9 cellular contexts compared by ENCODE assay signal in the genomic region with DNA sequence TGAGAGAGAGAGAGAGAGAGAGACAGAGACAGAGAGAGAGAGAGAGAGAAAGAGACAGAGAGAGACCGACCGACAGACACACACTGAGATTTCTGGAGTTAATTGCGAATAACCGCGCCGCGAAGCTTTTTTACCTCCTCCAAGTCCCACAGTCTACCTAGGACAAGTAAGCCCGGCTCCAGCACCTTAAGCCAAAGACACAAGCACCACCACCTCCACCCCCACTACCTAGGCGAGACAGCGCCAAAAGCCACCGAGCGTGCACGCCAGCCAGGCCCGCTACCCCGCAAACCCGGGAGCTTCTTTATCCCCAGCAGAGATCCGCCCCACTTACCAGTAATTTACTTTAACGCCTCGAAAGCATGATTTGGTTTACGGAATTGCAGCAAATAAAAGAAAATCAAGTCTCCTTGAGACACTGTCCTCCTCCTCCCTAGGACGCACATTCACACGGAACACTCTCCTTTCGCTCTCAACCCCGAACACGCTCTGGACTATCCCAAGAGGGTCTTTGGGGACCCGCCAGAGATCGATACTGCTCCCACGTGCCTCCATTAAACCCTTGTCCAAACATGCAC.
DNase-seq lines count a peak whose midpoint lies in the region; ATAC-seq, FAIRE-seq and TF ChIP-seq lines count a peak whose summit lies in the region.
"Had no signal": no experiment of that assay in that cellular context is flagged by ENCODE, and none has a peak within 500 bp of the region (broad histone marks: within the 10 kb centered on the region; RNA-seq: fewer than 3 reads in every experiment).

No MANE protein-coding gene starts in this region.

- FAIRE-seq in A549 (lab: Jason Lieb, UNC), result no peak

- peak in 1 of 2 experiments; percentile 48 for DNase-seq in A549 (ENCODE audit: low read depth in 1 of 2, low spot score in 1 of 2)
- peak; percentile 21 for DNase-seq in activated T-cell treated with anti-CD3 and anti-CD28 coated beads for 4 hours
- no peak for DNase-seq in foreskin keratinocyte
- DNase-seq in NCI-H1048 (lab: John Stamatoyannopoulos, UW), result no peak
- DNase-seq in pons (ENCODE audit: low spot score), result no peak

- H3K4me2 ChIP-seq in A549, result peak overlapping the region; percentile 66

- peaks cover 42% of the 10 kb centered on the region for H3K36me3 ChIP-seq in HUES6 (ENCODE audit: control insufficient read depth, insufficient read depth, low read length)
- no peaks in the 10 kb centered on the region for H3K36me3 ChIP-seq in rectal smooth muscle tissue (ENCODE audit: control insufficient read depth, insufficient read depth, low read length)

- H3K4me1 ChIP-seq in A549 (peaks cover 42% of the 10 kb centered on the region), HUES6 (ENCODE audit: control insufficient read depth, insufficient read depth, low read length) (peaks cover 40% of the 10 kb centered on the region), foreskin keratinocyte (peaks cover 34% of the 10 kb centered on the region), rectal smooth muscle tissue (ENCODE audit: control insufficient read depth, insufficient read depth, low read length) (no peaks in the 10 kb centered on the region)
- H3K4me1 ChIP-seq: body of pancreas had no signal

- H3K9me3 ChIP-seq in A549 (no peaks in the 10 kb centered on the region), HUES6 (ENCODE audit: control insufficient read depth, insufficient read depth, low read depth, low read length) (no peaks in the 10 kb centered on the region)
- H3K9me3 ChIP-seq: body of pancreas had no signal

- TF ChIP-seq POLR2A in A549 (IDR thresholded peaks at IDR 0.05; ENCODE audit: low read length), result no peak

- TF ChIP-seq CTCF in A549 (IDR thresholded peaks at IDR 0.05) (no peak), foreskin keratinocyte (conservative IDR thresholded peaks at IDR 0.05) (no peak)

- WGBS in A549 (ENCODE audit: missing lambda C conversion rate), result 4% methylated on average over 28 of the region's 28 CpGs

- peak overlapping the region; percentile 88 for H3K9ac ChIP-seq in HUES6 (ENCODE audit: low read length)
- H3K9ac ChIP-seq in rectal smooth muscle tissue (ENCODE audit: low read length), result no peak overlapping the region

- ATAC-seq in A549, result peak; percentile 42 to 53; a peak in 5 of 6 replicates
- no peak for ATAC-seq in foreskin keratinocyte
- no peak for ATAC-seq in HG03460 (IDR thresholded peaks at IDR 0.05; ENCODE audit: unreplicated experiment)

- H3K27ac ChIP-seq in A549, result peak overlapping the region; percentile 96 to 99
- peak overlapping the region; percentile 83 for H3K27ac ChIP-seq in HUES6 (ENCODE audit: low read depth, low read length)
- peak overlapping the region; percentile 95 for H3K27ac ChIP-seq in foreskin keratinocyte
- H3K27ac ChIP-seq in rectal smooth muscle tissue (ENCODE audit: low read depth, low read length), result no peak overlapping the region
- H3K27ac ChIP-seq: body of pancreas had no signal

- H3K4me3 ChIP-seq in A549 (peak overlapping the region; percentile 99), HUES6 (ENCODE audit: low read depth, low read length) (peak overlapping the region; percentile 77), rectal smooth muscle tissue (ENCODE audit: low read length) (peak overlapping the region; percentile 66)

- TF ChIP-seq EP300 in A549 (IDR thresholded peaks at IDR 0.05), result no peak

- H3K27me3 ChIP-seq in HUES6 (ENCODE audit: control insufficient read depth, insufficient read depth, low read length) (no peaks in the 10 kb centered on the region), foreskin keratinocyte (no peaks in the 10 kb centered on the region), rectal smooth muscle tissue (ENCODE audit: control insufficient read depth, insufficient read depth, low read length) (peaks cover 2% of the 10 kb centered on the region)
- H3K27me3 ChIP-seq: body of pancreas had no signal

- POLR2A ChIA-PET in A549 (lab: Yijun Ruan, JAX), result interaction anchor here (0.6 to 2.6 kb wide), 8 partner anchors 81 to 526 kb away, joined by 3 to 15 read pairs (median 5); no protein-coding TSS in a partner anchor

- CTCF ChIA-PET in A549 (lab: Yijun Ruan, JAX), result interaction anchor here (0.7 to 1.3 kb wide), 6 partner anchors 48 to 525 kb away, joined by 3 to 7 read pairs (median 4); no protein-coding TSS in a partner anchor

- TF ChIP-seq RAD21 in A549 (conservative IDR thresholded peaks at IDR 0.05 in 1 of 2, IDR thresholded peaks at IDR 0.05 in 1 of 2), result no peak

TF ChIP-seq in A549, 52 proteins besides CTCF, POLR2A, EP300 and RAD21:
- TF ChIP-seq GATA3 (IDR thresholded peaks at IDR 0.05; ENCODE audit: borderline replicate concordance), result peak; percentile 31; the same call in 1 of the 2 replicates
- TF ChIP-seq, protein P1, sequence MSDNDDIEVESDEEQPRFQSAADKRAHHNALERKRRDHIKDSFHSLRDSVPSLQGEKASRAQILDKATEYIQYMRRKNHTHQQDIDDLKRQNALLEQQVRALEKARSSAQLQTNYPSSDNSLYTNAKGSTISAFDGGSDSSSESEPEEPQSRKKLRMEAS (IDR thresholded peaks at IDR 0.05), result peak; percentile 51
- no peak for TF ChIP-seq HDAC2 (IDR thresholded peaks at IDR 0.05)

Comparison
In these comparisons a context has a peak if more than half of its experiments do, and no peak if none do; other contexts are left out.
1. ATAC-seq: peak in A549 (2 of 2); none in foreskin keratinocyte (single experiment) and HG03460 (single experiment).
2. Peak in every context shown above with its lines, with median percentiles within 50 percentile points of each other: H3K4me3 ChIP-seq.